ENCODE assay signal across 11 cellular contexts in genomic region chr16:57003439-57004386, GRCh38. TPM values are rescaled to one million over a fixed set of nuclear protein-coding genes. Genes with fewer than 3 reads are reported as not detected.
DNase-seq lines count a peak whose midpoint lies in the region; ATAC-seq and TF ChIP-seq lines count a peak whose summit lies in the region.
"Had no signal": no experiment of that assay in that cellular context is flagged by ENCODE, and none has a peak within 500 bp of the region (broad histone marks: within the 10 kb centered on the region; RNA-seq: fewer than 3 reads in every experiment).

No MANE protein-coding gene starts in this region.

- peaks cover 87 to 96% (median 95%) of the 10 kb centered on the region in 3 donors for H3K4me1 Mint-ChIP-seq in CD8-positive, alpha-beta memory T cell
- peaks cover 50% of the 10 kb centered on the region for H3K4me1 Mint-ChIP-seq in activated T-helper 17 cell treated with anti-CD3 and anti-CD28 coated beads, Interleukin-2, amount 50 U/mL, for 72 hours
- H3K4me1 Mint-ChIP-seq in natural killer cell treated with Interleukin-12 subunit alpha and Interleukin-12 subunit beta and Interleukin-15 and Interleukin-18, amount 100 ng/mL, for 72 hours (ENCODE audit: low read depth in 2 of 2): peaks cover 59 to 70% of the 10 kb centered on the region in 2 donors

- WGBS in prostate gland: 85% methylated on average over 22 of the region's 22 CpGs

- no peaks in the 10 kb centered on the region for H3K9me3 Mint-ChIP-seq in CD8-positive, alpha-beta memory T cell
- H3K9me3 Mint-ChIP-seq in activated T-helper 17 cell treated with anti-CD3 and anti-CD28 coated beads, Interleukin-2, amount 50 U/mL, for 72 hours: no peaks in the 10 kb centered on the region
- no peaks in the 10 kb centered on the region for H3K9me3 Mint-ChIP-seq in natural killer cell treated with Interleukin-12 subunit alpha and Interleukin-12 subunit beta and Interleukin-15 and Interleukin-18, amount 100 ng/mL, for 72 hours

- peaks cover 3 to 63% (median 28%) of the 10 kb centered on the region in 3 donors for H3K36me3 Mint-ChIP-seq in CD8-positive, alpha-beta memory T cell
- H3K36me3 Mint-ChIP-seq in activated T-helper 17 cell treated with anti-CD3 and anti-CD28 coated beads, Interleukin-2, amount 50 U/mL, for 72 hours (ENCODE audit: low read depth): peaks cover 61% of the 10 kb centered on the region
- peaks cover 16% of the 10 kb centered on the region for H3K36me3 Mint-ChIP-seq in natural killer cell treated with Interleukin-12 subunit alpha and Interleukin-12 subunit beta and Interleukin-15 and Interleukin-18, amount 100 ng/mL, for 72 hours

- no peaks in the 10 kb centered on the region for H3K9me3 ChIP-seq in CD8-positive, alpha-beta memory T cell (ENCODE audit: low read length)
- H3K9me3 ChIP-seq in prostate gland: no peaks in the 10 kb centered on the region

- H3K27me3 Mint-ChIP-seq in CD8-positive, alpha-beta memory T cell: no peaks in the 10 kb centered on the region
- H3K27me3 Mint-ChIP-seq in activated T-helper 17 cell treated with anti-CD3 and anti-CD28 coated beads, Interleukin-2, amount 50 U/mL, for 72 hours: no peaks in the 10 kb centered on the region
- no peaks in the 10 kb centered on the region for H3K27me3 Mint-ChIP-seq in natural killer cell treated with Interleukin-12 subunit alpha and Interleukin-12 subunit beta and Interleukin-15 and Interleukin-18, amount 100 ng/mL, for 72 hours

- peak overlapping the region; percentile 60 to 82 (median 73) for H3K4me3 Mint-ChIP-seq in CD8-positive, alpha-beta memory T cell
- peak overlapping the region; percentile 90 for H3K4me3 Mint-ChIP-seq in activated T-helper 17 cell treated with anti-CD3 and anti-CD28 coated beads, Interleukin-2, amount 50 U/mL, for 72 hours
- peak overlapping the region; percentile 69 for H3K4me3 Mint-ChIP-seq in natural killer cell treated with Interleukin-12 subunit alpha and Interleukin-12 subunit beta and Interleukin-15 and Interleukin-18, amount 100 ng/mL, for 72 hours

- ATAC-seq in GM18909 (IDR thresholded peaks at IDR 0.05; ENCODE audit: poor library complexity, unreplicated experiment): peak; percentile 30
- ATAC-seq in activated T-helper 17 cell treated with anti-CD3 and anti-CD28 coated beads, Interleukin-2, amount 50 U/mL, for 72 hours (replicated peaks): no peak
- no peak for ATAC-seq in natural killer cell treated with Interleukin-12 subunit alpha and Interleukin-12 subunit beta and Interleukin-15 and Interleukin-18, amount 100 ng/mL, for 72 hours
- ATAC-seq in HG02642 (IDR thresholded peaks at IDR 0.05; ENCODE audit: poor library complexity, unreplicated experiment): no peak

- peaks cover 93% of the 10 kb centered on the region for H3K4me1 ChIP-seq in CD8-positive, alpha-beta memory T cell (ENCODE audit: insufficient read depth, low read length)
- no peaks in the 10 kb centered on the region for H3K4me1 ChIP-seq in prostate gland (replicated peaks)

- DNase-seq in CD8-positive, alpha-beta memory T cell: no peak
- peak; percentile 59 for DNase-seq in natural killer cell treated with Interleukin-12 subunit alpha and Interleukin-12 subunit beta and Interleukin-15 and Interleukin-18, amount 100 ng/mL, for 72 hours (ENCODE audit: low spot score)
- DNase-seq in NCI-H510A (lab: John Stamatoyannopoulos, UW) (no peak), prostate gland (ENCODE audit: low spot score) (no peak)
- DNase-seq: brain microvascular endothelial cell, NCI-H1930, substantia nigra had no signal

- intact Hi-C loops in prostate gland (cut with DNase I): no loop called here

- no peak for TF ChIP-seq CTCF in prostate gland (IDR thresholded peaks at IDR 0.05)

- POLR2A ChIA-PET in CD8-positive, alpha-beta memory T cell (lab: Charles Lee): interaction anchor here (1.0 to 3.7 kb wide), 5 partner anchors 8 to 21 kb away, joined by 3 to 22 read pairs (median 4); partner anchors contain the start of gene NLRC5

- H3K36me3 ChIP-seq in CD8-positive, alpha-beta memory T cell (ENCODE audit: insufficient read depth, low read length): peaks cover 12% of the 10 kb centered on the region
- no peaks in the 10 kb centered on the region for H3K36me3 ChIP-seq in prostate gland

- CTCF ChIA-PET in CD8-positive, alpha-beta memory T cell (lab: Charles Lee): interaction anchor here (1.3 to 4.5 kb wide), 5 partner anchors 8 to 41 kb away, joined by 3 to 19 read pairs (median 9); no protein-coding TSS in a partner anchor

- peak overlapping the region; percentile 84 to 98 (median 92) for H3K27ac Mint-ChIP-seq in CD8-positive, alpha-beta memory T cell
- peak overlapping the region; percentile 80 for H3K27ac Mint-ChIP-seq in activated T-helper 17 cell treated with anti-CD3 and anti-CD28 coated beads, Interleukin-2, amount 50 U/mL, for 72 hours
- H3K27ac Mint-ChIP-seq in natural killer cell treated with Interleukin-12 subunit alpha and Interleukin-12 subunit beta and Interleukin-15 and Interleukin-18, amount 100 ng/mL, for 72 hours: peak overlapping the region; percentile 98 to 99

- no peak for TF ChIP-seq POLR2A in prostate gland (IDR thresholded peaks at IDR 0.05)

- no peak overlapping the region for H3K4me3 ChIP-seq in CD8-positive, alpha-beta memory T cell (ENCODE audit: low read length)
- H3K4me3 ChIP-seq in prostate gland: no peak overlapping the region
- H3K4me3 ChIP-seq: hepatocyte had no signal

- no peaks in the 10 kb centered on the region for H3K27me3 ChIP-seq in CD8-positive, alpha-beta memory T cell (ENCODE audit: insufficient read depth, low read length, poor library complexity, severe bottlenecking)
- H3K27me3 ChIP-seq in prostate gland (replicated peaks; ENCODE audit: insufficient read depth): no peaks in the 10 kb centered on the region
- H3K27me3 ChIP-seq: brain microvascular endothelial cell, hepatocyte had no signal

- H3K27ac ChIP-seq in CD8-positive, alpha-beta memory T cell (ENCODE audit: low read depth, low read length): peak overlapping the region; percentile 32
- H3K27ac ChIP-seq in prostate gland: no peak overlapping the region
- H3K27ac ChIP-seq: brain microvascular endothelial cell, hepatocyte had no signal

RNA-seq across cellular contexts. Expression of gene NLRC5, which starts 14.4 kb away (rescaled TPM):
- 100 to 1,000 TPM; 173 to 178 TPM for total RNA-seq in CD8-positive, alpha-beta memory T cell
- 165 TPM for polyA plus RNA-seq in CD8-positive, alpha-beta memory T cell
- 100 to 1,000 TPM; 182 to 219 TPM for total RNA-seq in activated T-helper 17 cell treated with anti-CD3 and anti-CD28 coated beads, Interleukin-2, amount 50 U/mL, for 72 hours
- total RNA-seq in natural killer cell treated with Interleukin-12 subunit alpha and Interleukin-12 subunit beta and Interleukin-15 and Interleukin-18, amount 100 ng/mL, for 72 hours: 100 to 1,000 TPM; 190 to 316 TPM
- 10 to 100 TPM in 1 of 2 donors, 1 to 10 TPM in 1; 9.5 to 31.2 TPM for total RNA-seq in prostate gland

RNA-seq across cellular contexts. Expression of gene CETP, which starts 42.0 kb away (rescaled TPM):
- total RNA-seq in CD8-positive, alpha-beta memory T cell: not detected
- polyA plus RNA-seq in CD8-positive, alpha-beta memory T cell: not detected
- not detected for total RNA-seq in activated T-helper 17 cell treated with anti-CD3 and anti-CD28 coated beads, Interleukin-2, amount 50 U/mL, for 72 hours
- not detected for total RNA-seq in natural killer cell treated with Interleukin-12 subunit alpha and Interleukin-12 subunit beta and Interleukin-15 and Interleukin-18, amount 100 ng/mL, for 72 hours
- total RNA-seq in prostate gland: under 1 TPM in 1 of 2 donors, not detected in 1; 0.40 TPM
- total RNA-seq: hepatocyte had no signal
- polyA plus RNA-seq: hepatocyte had no signal

Comparison
In these comparisons a context has a peak if more than half of its experiments do, and no peak if none do; other contexts are left out.
1. RNA of gene NLRC5, which starts 14.4 kb away (total RNA-seq): 190 to 316 TPM in natural killer cell treated with Interleukin-12 subunit alpha and Interleukin-12 subunit beta and Interleukin-15 and Interleukin-18, amount 100 ng/mL, for 72 hours, 182 to 219 TPM in activated T-helper 17 cell treated with anti-CD3 and anti-CD28 coated beads, Interleukin-2, amount 50 U/mL, for 72 hours and 173 to 178 TPM in CD8-positive, alpha-beta memory T cell; 9.5 to 31.2 TPM in prostate gland; every median in the first group is over 4 times any median in the second.
2. Peak in every context shown above with its lines, with median percentiles within 50 percentile points of each other: H3K27ac Mint-ChIP-seq and H3K4me3 Mint-ChIP-seq.